Comparison of ENCODE assay signal across 16 cellular contexts in genomic region chr14:64998455-64998931, GRCh38. TPM values are rescaled to one million over a fixed set of nuclear protein-coding genes. Genes with fewer than 3 reads are reported as not detected.
A peak's percentile ranks its signal among the peaks of the same experiment; 100 is the strongest.
DNase-seq lines count a peak whose midpoint lies in the region; ATAC-seq, FAIRE-seq and TF ChIP-seq lines count a peak whose summit lies in the region.
"Had no signal": no experiment of that assay in that cellular context is flagged by ENCODE, and none has a peak within 500 bp of the region (broad histone marks: within the 10 kb centered on the region; RNA-seq: fewer than 3 reads in every experiment).

No MANE protein-coding gene starts in this region.

- DNase-seq in AG10803 (ENCODE audit: low read depth): peak; percentile 23
- no peak for DNase-seq in GM19239 (ENCODE audit: insufficient read length, low spot score)
- peak; percentile 45 for DNase-seq in RPMI7951 (ENCODE audit: low read depth)
- peak; percentile 53 for DNase-seq in fibroblast of peridontal ligament (ENCODE audit: extremely low read depth)
- no peak for DNase-seq in MG63
- DNase-seq in medulla oblongata (ENCODE audit: extremely low spot score): no peak
- DNase-seq in Right ventricle myocardium superior: no peak
- DNase-seq: activated CD8-positive, alpha-beta memory T cell treated with anti-CD3 and anti-CD28 coated beads, Interleukin-2, amount 50 U/mL, for 48 hours; DMS53; effector CD4-positive, alpha-beta T cell; heart right ventricle; NCI-H1436 treated with DMSO at 0.1 percent for 48 hours had no signal

- H3K4me3 ChIP-seq in AG10803 (ENCODE audit: low read length) (no peak overlapping the region), MG63 (no peak overlapping the region)
- H3K4me3 ChIP-seq: heart right ventricle, prostate gland, SK-N-MC had no signal

- H3K9me3 ChIP-seq in MG63: no peaks in the 10 kb centered on the region
- H3K9me3 ChIP-seq: heart right ventricle, prostate gland had no signal

- TF ChIP-seq CTCF in AG10803 (conservative IDR thresholded peaks at IDR 0.05; ENCODE audit: low read length): no peak

- peak; percentile 21 for FAIRE-seq in GM19239 (lab: Jason Lieb, UNC)

- no peaks in the 10 kb centered on the region for H3K36me3 ChIP-seq in MG63
- H3K36me3 ChIP-seq: heart right ventricle, prostate gland had no signal

- intact Hi-C loops in Right ventricle myocardium superior (cut with DNase I): no loop called here

- no peaks in the 10 kb centered on the region for H3K27me3 ChIP-seq in MG63
- H3K27me3 ChIP-seq: heart right ventricle had no signal

- ATAC-seq in HG03108 (IDR thresholded peaks at IDR 0.05; ENCODE audit: unreplicated experiment) (no peak), Right ventricle myocardium superior (ENCODE audit: poor library complexity) (no peak)
- ATAC-seq: heart right ventricle had no signal

RNA-seq across cellular contexts. Expression of gene FNTB, which starts 11.8 kb away (rescaled TPM):
- total RNA-seq in RPMI7951 (2014; rRNA removed; shearing (Covaris generic)): 15.4 and 17.9 TPM in 2 replicates
- total RNA-seq in MG63 (2014; rRNA removed; shearing (Covaris generic); ENCODE audit: low replicate concordance): 0.72 and 5.1 TPM in 2 replicates
- total RNA-seq in Right ventricle myocardium superior: 15.8 TPM

RNA-seq across cellular contexts. Expression of gene RAB15, which starts 26.4 kb away (rescaled TPM):
- 3.4 and 4.3 TPM in 2 replicates for total RNA-seq in RPMI7951 (2014; rRNA removed; shearing (Covaris generic))
- total RNA-seq in MG63 (2014; rRNA removed; shearing (Covaris generic); ENCODE audit: low replicate concordance): 1.0 and 3.4 TPM in 2 replicates
- 7.5 TPM for total RNA-seq in Right ventricle myocardium superior

RNA-seq across cellular contexts. Expression of gene GPX2, which starts 55.9 kb away (rescaled TPM):
- total RNA-seq in RPMI7951 (2014; rRNA removed; shearing (Covaris generic)): not detected in 2 replicates
- total RNA-seq in MG63 (2014; rRNA removed; shearing (Covaris generic); ENCODE audit: low replicate concordance): not detected in 2 replicates
- not detected for total RNA-seq in Right ventricle myocardium superior
- total RNA-seq: B cell, heart right ventricle had no signal

Comparison
In these comparisons a context has a peak if more than half of its experiments do, and no peak if none do; other contexts are left out.
1. DNase-seq: peak in AG10803 (single experiment), RPMI7951 (single experiment) and fibroblast of peridontal ligament (single experiment); none in GM19239 (single experiment), MG63 (single experiment), medulla oblongata (single experiment) and Right ventricle myocardium superior (single experiment).